ENCODE assay signal across 24 cellular contexts in genomic region chr16:53988136-53988535, GRCh38.
"Had no signal": no experiment of that assay in that cellular context is flagged by ENCODE, and none has a peak within 500 bp of the region (broad histone marks: within the 10 kb centered on the region; RNA-seq: fewer than 3 reads in every experiment).

No MANE protein-coding gene starts in this region.

- H3K4me3 ChIP-seq: K562 had no signal

- H3K4me3 Mint-ChIP-seq: IgD-negative memory B cell had no signal

- H3K9me3 ChIP-seq: SK-N-SH had no signal

- H3K27ac Mint-ChIP-seq: IgD-negative memory B cell had no signal

- H3K9me2 ChIP-seq: SK-N-SH had no signal

- H3K4me1 Mint-ChIP-seq: IgD-negative memory B cell had no signal

- H3K27me3 Mint-ChIP-seq: IgD-negative memory B cell had no signal

- ATAC-seq: K562, Panc1 had no signal

- DNase-seq: Kasumi-1, MV-4-11, NCI-H1048, NCI-H1105, NCI-H1417, NCI-H1436 treated with DMSO at 0.1 percent for 48 hours, NCI-H1694, NCI-H187 treated with DMSO at 0.1 percent for 48 hours, NCI-H2029 treated with DMSO at 0.1 percent for 48 hours, NCI-H2171 treated with DMSO at 0.1 percent for 48 hours, NCI-H2227 treated with DMSO at 0.1 percent for 48 hours, NCI-H510A, NCI-H524 treated with DMSO at 0.1 percent for 48 hours, NCI-H69, NCI-H774, SHP77, SK-N-SH, SW 1271 had no signal

- H3K4me2 ChIP-seq: KMS-11, SK-N-SH had no signal

- H3K9me3 Mint-ChIP-seq: IgD-negative memory B cell had no signal

- H3K9ac ChIP-seq: KMS-11, SK-N-SH had no signal

- H3K27ac ChIP-seq: HL-60, KMS-11, RWPE1 had no signal
